Comparison of ENCODE assay signal across 19 cellular contexts in the genomic region with DNA sequence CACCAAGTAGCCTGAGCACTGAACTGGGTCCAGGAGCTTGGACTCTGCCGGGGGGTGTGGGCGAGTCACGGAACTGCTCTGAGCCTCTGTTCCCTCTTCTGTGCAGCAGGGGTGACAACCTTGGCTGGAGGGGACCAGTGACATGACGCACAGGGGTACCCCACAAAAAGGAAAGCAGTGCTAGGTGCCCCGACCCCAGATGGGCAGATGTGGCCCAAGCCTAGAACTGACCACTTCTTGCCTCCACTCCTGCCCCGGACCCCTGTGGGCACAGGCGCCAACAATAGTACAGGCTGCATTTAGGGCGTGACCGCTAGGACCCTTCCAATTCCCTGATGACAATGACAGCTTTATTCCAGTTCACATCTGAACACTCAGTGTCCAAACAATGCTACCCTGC.
A peak's percentile ranks its signal among the peaks of the same experiment; 100 is the strongest.
DNase-seq lines count a peak whose midpoint lies in the region; ATAC-seq, FAIRE-seq and TF ChIP-seq lines count a peak whose summit lies in the region.
"Had no signal": no experiment of that assay in that cellular context is flagged by ENCODE, and none has a peak within 500 bp of the region (broad histone marks: within the 10 kb centered on the region; RNA-seq: fewer than 3 reads in every experiment).

No MANE protein-coding gene starts in this region.

- H3K9me3 ChIP-seq in right lobe of liver (no peaks in the 10 kb centered on the region), HepG2 (ENCODE audit: low read length) (no peaks in the 10 kb centered on the region), kidney (ENCODE audit: control insufficient read depth in 1 of 2, low read length in 2 of 2) (no peaks in the 10 kb centered on the region), neuronal stem cell (replicated peaks in 1 of 2; ENCODE audit: control insufficient read depth in 2 of 2, insufficient read depth in 1 of 2, low read depth in 1 of 2, low read length in 2 of 2) (peaks cover 0 to 3% of the 10 kb centered on the region in 2 donors), upper lobe of right lung (no peaks in the 10 kb centered on the region), small intestine (ENCODE audit: control insufficient read depth, low read depth) (no peaks in the 10 kb centered on the region)
- H3K9me3 ChIP-seq: Caco-2 had no signal

- no peaks in the 10 kb centered on the region for H3K36me3 Mint-ChIP-seq in effector memory CD8-positive, alpha-beta T cell (ENCODE audit: insufficient read depth)

- H3K18ac ChIP-seq in neuronal stem cell (ENCODE audit: low read length) = no peak overlapping the region

- H2BK12ac ChIP-seq in neuronal stem cell (ENCODE audit: low read length) = no peak overlapping the region

- H3K9ac ChIP-seq in HepG2 (ENCODE audit: insufficient read depth, low read depth, low read length) (no peak overlapping the region), kidney (ENCODE audit: low read length in 2 of 2) (no peak overlapping the region), neuronal stem cell (ENCODE audit: low read depth, low read length, poor library complexity) (no peak overlapping the region)
- H3K9ac ChIP-seq: BLaER1 had no signal

- H3K4me2 ChIP-seq in HepG2 (ENCODE audit: low read depth, low read length) (no peak overlapping the region), neuronal stem cell (ENCODE audit: insufficient read depth, low read length, poor library complexity, severe bottlenecking) (no peak overlapping the region)
- H3K4me2 ChIP-seq: BLaER1 had no signal

- H3K4me3 ChIP-seq in right lobe of liver (no peak overlapping the region), HepG2 (replicated peaks in 1 of 3; ENCODE audit: insufficient read depth in 1 of 3, low read depth in 2 of 3, low read length in 3 of 3) (no peak overlapping the region), kidney (ENCODE audit: low read length in 2 of 2) (no peak overlapping the region), neuronal stem cell (ENCODE audit: low read length in 2 of 2) (no peak overlapping the region), upper lobe of right lung (no peak overlapping the region), small intestine (ENCODE audit: low read depth in 1 of 2, low read length in 2 of 2) (no peak overlapping the region)
- H3K4me3 ChIP-seq: BLaER1 had no signal

- H3K4me1 Mint-ChIP-seq in effector memory CD8-positive, alpha-beta T cell (ENCODE audit: low read depth in 2 of 2) = no peaks in the 10 kb centered on the region
- H3K4me1 Mint-ChIP-seq: CD8-positive, alpha-beta memory T cell had no signal

- no peak for TF ChIP-seq EP300 in HepG2 (IDR thresholded peaks at IDR 0.05; ENCODE audit: low read depth in 2 of 2, low read length in 2 of 2)
- no peak for TF ChIP-seq EP300 in HepG2 (CRISPR knock-in tag; IDR thresholded peaks at IDR 0.05; ENCODE audit: borderline replicate concordance)

- H3K36me3 ChIP-seq in right lobe of liver (no peaks in the 10 kb centered on the region), HepG2 (replicated peaks in 1 of 2; ENCODE audit: control insufficient read depth in 1 of 2, insufficient read depth in 2 of 2, low read length in 2 of 2) (no peaks in the 10 kb centered on the region), kidney (ENCODE audit: control insufficient read depth in 1 of 2, insufficient read depth in 2 of 2, low read length in 2 of 2) (no peaks in the 10 kb centered on the region), neuronal stem cell (replicated peaks in 1 of 2; ENCODE audit: control insufficient read depth in 2 of 2, insufficient read depth in 2 of 2, low read length in 2 of 2) (no peaks in the 10 kb centered on the region), upper lobe of right lung (no peaks in the 10 kb centered on the region), small intestine (ENCODE audit: control insufficient read depth in 2 of 2, insufficient read depth in 2 of 2, low read length in 2 of 2) (no peaks in the 10 kb centered on the region)
- H3K36me3 ChIP-seq: BLaER1 had no signal

- H3K27me3 Mint-ChIP-seq in effector memory CD8-positive, alpha-beta T cell = peaks cover 0 to 24% of the 10 kb centered on the region in 2 donors
- H3K27me3 Mint-ChIP-seq: CD8-positive, alpha-beta memory T cell had no signal

- BruUV-seq in HepG2 (replicated peaks; lab: Mats Ljungman, UMichigan) = no TSS peak

- WGBS in right lobe of liver (ENCODE audit: insufficient coverage, low coverage, low lambda C conversion rate, missing lambda C conversion rate) = 93% methylated on average over 3 of the region's 9 CpGs
- WGBS in HepG2 (ENCODE audit: low lambda C conversion rate) = 58% methylated on average over 6 of the region's 9 CpGs
- WGBS in neuronal stem cell (ENCODE audit: extremely low coverage in 2 of 2, insufficient read length in 2 of 2, insufficient replicate concordance in 1 of 2), 2 donors = no CpG with 5 or more reads among the region's 9 CpGs
- WGBS in small intestine, 3 donors = 79 to 95% (median 93%) methylated on average over 9 of the region's 9 CpGs

- H2BK120ac ChIP-seq in neuronal stem cell (ENCODE audit: low read depth, low read length) = no peak overlapping the region

- no peak overlapping the region for H3K27ac Mint-ChIP-seq in effector memory CD8-positive, alpha-beta T cell
- H3K27ac Mint-ChIP-seq: CD8-positive, alpha-beta memory T cell; HFFc6 had no signal

- no peak overlapping the region for H3K4me3 Mint-ChIP-seq in effector memory CD8-positive, alpha-beta T cell
- H3K4me3 Mint-ChIP-seq: CD8-positive, alpha-beta memory T cell; HFFc6 had no signal

- no peak overlapping the region for H3K4ac ChIP-seq in neuronal stem cell (ENCODE audit: low read length)

- TF ChIP-seq CTCF in right lobe of liver (IDR thresholded peaks at IDR 0.05) = no peak
- no peak for TF ChIP-seq CTCF in HepG2 (CRISPR knock-in tag; IDR thresholded peaks at IDR 0.05)
- no peak for TF ChIP-seq CTCF in kidney (IDR thresholded peaks at IDR 0.05; ENCODE audit: borderline replicate concordance, extremely low read depth, insufficient read depth)
- no peak for TF ChIP-seq CTCF in upper lobe of right lung (IDR thresholded peaks at IDR 0.05)

- no peak for TF ChIP-seq POLR2A in right lobe of liver (IDR thresholded peaks at IDR 0.05)
- TF ChIP-seq POLR2A in HepG2 (IDR thresholded peaks at IDR 0.05; ENCODE audit: insufficient read depth in 1 of 2, low read depth in 2 of 2, low read length in 2 of 2) = no peak

- H4K20me1 ChIP-seq in HepG2 (ENCODE audit: insufficient read depth, low read length) = no peaks in the 10 kb centered on the region
- H4K20me1 ChIP-seq: BLaER1 had no signal

- H3K27me3 ChIP-seq in right lobe of liver (no peaks in the 10 kb centered on the region), HepG2 (ENCODE audit: control insufficient read depth in 1 of 2, insufficient read depth in 2 of 2, low read length in 2 of 2) (no peaks in the 10 kb centered on the region; a peak in 1 of 5 replicates), neuronal stem cell (ENCODE audit: control insufficient read depth in 3 of 3, insufficient read depth in 3 of 3, low read depth in 1 of 3, low read length in 3 of 3) (no peaks in the 10 kb centered on the region), upper lobe of right lung (no peaks in the 10 kb centered on the region), small intestine (ENCODE audit: control insufficient read depth in 2 of 2, insufficient read depth in 2 of 2, low read length in 2 of 2) (no peaks in the 10 kb centered on the region)
- H3K27me3 ChIP-seq: BLaER1 had no signal

- in situ Hi-C loops in HepG2 (cut with HindIII; ENCODE audit: extremely low pct_ligation_motif_present, low pct_unique_long_range_greater_than_20kb) = no loop called here

- ATAC-seq in right lobe of liver (no peak), HepG2 (no peak), upper lobe of right lung (no peak), GM21423 (IDR thresholded peaks at IDR 0.05; ENCODE audit: unreplicated experiment) (no peak)
- ATAC-seq in effector memory CD8-positive, alpha-beta T cell (replicated peaks) = no peak

- no peaks in the 10 kb centered on the region for H3K79me1 ChIP-seq in neuronal stem cell (ENCODE audit: low read depth, low read length)

- POLR2A ChIA-PET in HepG2 (lab: Yijun Ruan, JAX) = no interaction called here

- H3K27ac ChIP-seq in right lobe of liver (no peak overlapping the region), HepG2 (ENCODE audit: extremely low read length, insufficient read depth, low read length) (no peak overlapping the region), kidney (ENCODE audit: low read depth in 2 of 2, low read length in 2 of 2) (no peak overlapping the region), neuronal stem cell (replicated peaks; ENCODE audit: low read length) (no peak overlapping the region), upper lobe of right lung (no peak overlapping the region), small intestine (ENCODE audit: low read depth in 1 of 2, low read length in 1 of 2) (no peak overlapping the region)
- H3K27ac ChIP-seq: BLaER1 had no signal

- DNase-seq in right lobe of liver (peak in 2 of 3 donors; percentile 9 to 28), HepG2 (ENCODE audit: low spot score) (no peak), kidney (peak; percentile 32), neuronal stem cell (ENCODE audit: low spot score) (no peak), upper lobe of right lung (peak; percentile 50), small intestine (no peak)
- no peak for DNase-seq in effector memory CD8-positive, alpha-beta T cell
- DNase-seq: 8988T, AML-193, Caco-2, DND-41, GDM1, HCEC 1CT, HFFc6 had no signal

- FAIRE-seq in HepG2 (lab: Jason Lieb, UNC) = no peak
- no peak for FAIRE-seq in kidney (lab: Jason Lieb, UNC)
- FAIRE-seq in small intestine (lab: Jason Lieb, UNC) = no peak
- FAIRE-seq: GM19239, HTR-8/SVneo had no signal

- no peak overlapping the region for H4K8ac ChIP-seq in neuronal stem cell (ENCODE audit: low read depth, low read length)

- no peak for TF ChIP-seq RAD21 in HepG2 (CRISPR knock-in tag; IDR thresholded peaks at IDR 0.05)

- H2AFZ ChIP-seq in HepG2 (ENCODE audit: low read length) (no peak overlapping the region), neuronal stem cell (ENCODE audit: low read length) (no peak overlapping the region)

- intact Hi-C loops in right lobe of liver (cut with DNase I) (no loop called here), HepG2 (cut with micrococcal nuclease; ENCODE audit: unreplicated experiment) (no loop called here), kidney (cut with DNase I) (no loop called here), upper lobe of right lung (cut with DNase I) (no loop called here)

- H3K9me3 Mint-ChIP-seq in effector memory CD8-positive, alpha-beta T cell = peaks cover 2 to 7% of the 10 kb centered on the region in 2 donors

- CTCF ChIA-PET in HepG2 (lab: Yijun Ruan, JAX; ENCODE audit: low intra/inter-chr PET ratio, low total read pairs) = no interaction called here

- H2BK15ac ChIP-seq in neuronal stem cell (ENCODE audit: low read length) = peak overlapping the region; percentile 42

- H3K79me2 ChIP-seq in HepG2 (ENCODE audit: insufficient read depth, low read length) = no peaks in the 10 kb centered on the region

- H3K4me1 ChIP-seq in right lobe of liver = no peaks in the 10 kb centered on the region
- no peaks in the 10 kb centered on the region for H3K4me1 ChIP-seq in HepG2 (ENCODE audit: insufficient read depth, low read length)
- H3K4me1 ChIP-seq in kidney (ENCODE audit: control insufficient read depth in 1 of 2, insufficient read depth in 1 of 2, low read depth in 1 of 2, low read length in 2 of 2) = no peaks in the 10 kb centered on the region
- peaks cover 0 to 7% of the 10 kb centered on the region in 2 donors for H3K4me1 ChIP-seq in neuronal stem cell (ENCODE audit: control insufficient read depth in 2 of 2, insufficient read depth in 1 of 2, low read depth in 1 of 2, low read length in 2 of 2)
- no peaks in the 10 kb centered on the region for H3K4me1 ChIP-seq in upper lobe of right lung
- no peaks in the 10 kb centered on the region for H3K4me1 ChIP-seq in small intestine (ENCODE audit: control insufficient read depth in 2 of 2, insufficient read depth in 1 of 2, low read depth in 1 of 2, low read length in 1 of 2)
- H3K4me1 ChIP-seq: Caco-2 had no signal

- peak overlapping the region; percentile 32 for H2BK5ac ChIP-seq in neuronal stem cell (ENCODE audit: low read length)

- H4K91ac ChIP-seq in neuronal stem cell (ENCODE audit: low read depth, low read length, poor library complexity) = no peak overlapping the region

- H3K14ac ChIP-seq in neuronal stem cell (ENCODE audit: low read length) = no peak overlapping the region

- no peak overlapping the region for H3K23ac ChIP-seq in neuronal stem cell (ENCODE audit: low read depth, low read length, poor library complexity)

- H2AK5ac ChIP-seq in neuronal stem cell (ENCODE audit: low read depth, low read length) = peak overlapping the region; percentile 39

Comparison
In these comparisons a context has a peak if more than half of its experiments do, and no peak if none do; other contexts are left out.
1. DNase-seq: peak in right lobe of liver (2 of 3), kidney (single experiment) and upper lobe of right lung (single experiment); none in HepG2 (single experiment), neuronal stem cell (single experiment), effector memory CD8-positive, alpha-beta T cell (0 of 3) and small intestine (single experiment).